8 cellular contexts compared by ENCODE assay signal in genomic region chr13:85806553-85807175, GRCh38. TPM values are rescaled to one million over a fixed set of nuclear protein-coding genes. Genes with fewer than 3 reads are reported as not detected.
DNase-seq lines count a peak whose midpoint lies in the region; ATAC-seq, FAIRE-seq and TF ChIP-seq lines count a peak whose summit lies in the region.

No MANE protein-coding gene starts in this region.

- no peaks in the 10 kb centered on the region for H3K36me3 Mint-ChIP-seq in activated CD8-positive, alpha-beta T cell treated with anti-CD3 and anti-CD28 coated beads for 36 hours (ENCODE audit: low read depth)
- H3K36me3 Mint-ChIP-seq in activated CD8-positive, alpha-beta T cell treated with anti-CD3 and anti-CD28 coated beads, Interleukin-2, amount 10 ng/mL, durations not matched to agents 7 days and 5 days (ENCODE audit: low read depth): no peaks in the 10 kb centered on the region
- no peaks in the 10 kb centered on the region for H3K36me3 Mint-ChIP-seq in natural killer cell

- no peak for DNase-seq in activated CD8-positive, alpha-beta T cell treated with anti-CD3 and anti-CD28 coated beads for 36 hours
- no peak for DNase-seq in activated CD8-positive, alpha-beta T cell treated with anti-CD3 and anti-CD28 coated beads, Interleukin-2, amount 10 ng/mL, durations not matched to agents 7 days and 5 days
- DNase-seq in NCI-H1694 (lab: John Stamatoyannopoulos, UW) (peak; percentile 45), iPS-NIHi11 (ENCODE audit: low spot score) (peak; percentile 12), urothelium cell line (ENCODE audit: low spot score) (peak; percentile 2), natural killer cell (no peak)

- POLR2A ChIA-PET in activated CD8-positive, alpha-beta T cell treated with anti-CD3 and anti-CD28 coated beads for 36 hours (lab: Charles Lee): no interaction called here
- POLR2A ChIA-PET in activated CD8-positive, alpha-beta T cell treated with anti-CD3 and anti-CD28 coated beads, Interleukin-2, amount 10 ng/mL, durations not matched to agents 7 days and 5 days (lab: Charles Lee): no interaction called here

- no peak overlapping the region for H3K4me3 ChIP-seq in WI38 (ENCODE audit: low read depth, low read length)

- H3K4me3 Mint-ChIP-seq in activated CD8-positive, alpha-beta T cell treated with anti-CD3 and anti-CD28 coated beads for 36 hours: no peak overlapping the region
- no peak overlapping the region for H3K4me3 Mint-ChIP-seq in activated CD8-positive, alpha-beta T cell treated with anti-CD3 and anti-CD28 coated beads, Interleukin-2, amount 10 ng/mL, durations not matched to agents 7 days and 5 days
- no peak overlapping the region for H3K4me3 Mint-ChIP-seq in natural killer cell

- ATAC-seq in activated CD8-positive, alpha-beta T cell treated with anti-CD3 and anti-CD28 coated beads for 36 hours: no peak
- no peak for ATAC-seq in activated CD8-positive, alpha-beta T cell treated with anti-CD3 and anti-CD28 coated beads, Interleukin-2, amount 10 ng/mL, durations not matched to agents 7 days and 5 days
- ATAC-seq in HG02798 (IDR thresholded peaks at IDR 0.05; ENCODE audit: poor library complexity, unreplicated experiment) (peak; percentile 80), natural killer cell (no peak)

- no peaks in the 10 kb centered on the region for H3K9me3 Mint-ChIP-seq in activated CD8-positive, alpha-beta T cell treated with anti-CD3 and anti-CD28 coated beads for 36 hours
- no peaks in the 10 kb centered on the region for H3K9me3 Mint-ChIP-seq in activated CD8-positive, alpha-beta T cell treated with anti-CD3 and anti-CD28 coated beads, Interleukin-2, amount 10 ng/mL, durations not matched to agents 7 days and 5 days (ENCODE audit: insufficient read depth)
- H3K9me3 Mint-ChIP-seq in natural killer cell: no peaks in the 10 kb centered on the region

- no peaks in the 10 kb centered on the region for H3K27me3 Mint-ChIP-seq in activated CD8-positive, alpha-beta T cell treated with anti-CD3 and anti-CD28 coated beads for 36 hours
- H3K27me3 Mint-ChIP-seq in activated CD8-positive, alpha-beta T cell treated with anti-CD3 and anti-CD28 coated beads, Interleukin-2, amount 10 ng/mL, durations not matched to agents 7 days and 5 days (ENCODE audit: low read depth): no peaks in the 10 kb centered on the region
- no peaks in the 10 kb centered on the region for H3K27me3 Mint-ChIP-seq in natural killer cell (ENCODE audit: low read depth in 2 of 2)

- H3K27ac Mint-ChIP-seq in activated CD8-positive, alpha-beta T cell treated with anti-CD3 and anti-CD28 coated beads for 36 hours: no peak overlapping the region
- H3K27ac Mint-ChIP-seq in activated CD8-positive, alpha-beta T cell treated with anti-CD3 and anti-CD28 coated beads, Interleukin-2, amount 10 ng/mL, durations not matched to agents 7 days and 5 days: no peak overlapping the region
- no peak overlapping the region for H3K27ac Mint-ChIP-seq in natural killer cell

- intact Hi-C loops in activated CD8-positive, alpha-beta T cell treated with anti-CD3 and anti-CD28 coated beads for 36 hours (cut with micrococcal nuclease): loop anchor here (1.0 to 5.0 kb wide), 2 partner anchors 889 to 910 kb away; no protein-coding TSS in a partner anchor
- intact Hi-C loops in natural killer cell (cut with micrococcal nuclease): no loop called here

- no peaks in the 10 kb centered on the region for H3K4me1 Mint-ChIP-seq in activated CD8-positive, alpha-beta T cell treated with anti-CD3 and anti-CD28 coated beads for 36 hours (ENCODE audit: low read depth)
- no peaks in the 10 kb centered on the region for H3K4me1 Mint-ChIP-seq in activated CD8-positive, alpha-beta T cell treated with anti-CD3 and anti-CD28 coated beads, Interleukin-2, amount 10 ng/mL, durations not matched to agents 7 days and 5 days (ENCODE audit: low read depth)
- no peaks in the 10 kb centered on the region for H3K4me1 Mint-ChIP-seq in natural killer cell

- CTCF ChIA-PET in activated CD8-positive, alpha-beta T cell treated with anti-CD3 and anti-CD28 coated beads for 36 hours (lab: Charles Lee): interaction anchor here (0.6 to 1.1 kb wide), 5 partner anchors 20 to 962 kb away, joined by 3 read pairs; no protein-coding TSS in a partner anchor
- CTCF ChIA-PET in activated CD8-positive, alpha-beta T cell treated with anti-CD3 and anti-CD28 coated beads, Interleukin-2, amount 10 ng/mL, durations not matched to agents 7 days and 5 days (lab: Charles Lee): no interaction called here

- FAIRE-seq in urothelium cell line (lab: Jason Lieb, UNC): no peak

- peak; percentile 83 for TF ChIP-seq CTCF in activated CD8-positive, alpha-beta T cell treated with anti-CD3 and anti-CD28 coated beads for 36 hours (IDR thresholded peaks at IDR 0.05)
- TF ChIP-seq CTCF in WI38 (IDR thresholded peaks at IDR 0.05; ENCODE audit: low read depth, low read length): peak; percentile 7; the same call in 1 of the 2 replicates
- no peak for TF ChIP-seq CTCF in natural killer cell (IDR thresholded peaks at IDR 0.05)

RNA-seq across cellular contexts. Expression of gene SLITRK6, which starts 7.4 kb away (rescaled TPM):
- total RNA-seq in activated CD8-positive, alpha-beta T cell treated with anti-CD3 and anti-CD28 coated beads for 36 hours: not detected
- total RNA-seq in activated CD8-positive, alpha-beta T cell treated with anti-CD3 and anti-CD28 coated beads, Interleukin-2, amount 10 ng/mL, durations not matched to agents 7 days and 5 days: not detected
- total RNA-seq in natural killer cell: not detected

Comparison
In these comparisons a context has a peak if more than half of its experiments do, and no peak if none do; other contexts are left out.
1. DNase-seq: peak in NCI-H1694 (single experiment), iPS-NIHi11 (single experiment) and urothelium cell line (single experiment); none in activated CD8-positive, alpha-beta T cell treated with anti-CD3 and anti-CD28 coated beads for 36 hours (single experiment), activated CD8-positive, alpha-beta T cell treated with anti-CD3 and anti-CD28 coated beads, Interleukin-2, amount 10 ng/mL, durations not matched to agents 7 days and 5 days (single experiment) and natural killer cell (single experiment).